ENCODE assay signal across 16 cellular contexts in the genomic region with DNA sequence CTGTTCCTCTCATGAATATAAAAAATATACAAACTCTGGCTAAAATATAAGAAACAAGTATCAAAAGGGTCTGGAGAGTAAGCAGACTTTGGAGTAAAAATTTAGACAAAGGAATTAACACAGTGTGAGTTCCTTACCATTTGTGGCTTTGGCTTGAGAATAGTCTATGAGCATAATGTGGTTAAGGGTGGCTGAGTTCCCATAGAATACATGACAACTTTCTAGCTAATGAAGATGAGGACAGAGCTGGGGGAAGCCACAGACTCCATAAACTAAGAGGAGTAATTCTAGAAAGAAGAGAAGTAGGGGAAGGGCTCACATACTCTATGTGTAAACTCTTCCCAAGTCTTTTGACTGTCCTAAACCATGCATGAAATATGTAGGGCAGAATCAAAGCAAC.
"Had no signal": no experiment of that assay in that cellular context is flagged by ENCODE, and none has a peak within 500 bp of the region (broad histone marks: within the 10 kb centered on the region; RNA-seq: fewer than 3 reads in every experiment).

No MANE protein-coding gene starts in this region.

- H3K4me1 Mint-ChIP-seq: brain, natural killer cell had no signal

- H3K9me3 Mint-ChIP-seq: activated T-helper 1 cell treated with anti-CD3 and anti-CD28 coated beads, Interleukin-12 subunit alpha, Interleukin-12 subunit beta, Interleukin-2, Interleukin-4 antibody, amounts not matched to agents 30 ng/mL and 10 ng/mL and 1 ng/mL, durations not matched to agents 14 hours and 24 hours and 36 hours; natural killer cell had no signal

- H3K4me1 ChIP-seq: prostate gland, right lobe of liver, spleen had no signal

- H3K4me3 ChIP-seq: mucosa of descending colon, prostate gland, right lobe of liver, spleen had no signal

- H3K27me3 ChIP-seq: right lobe of liver, spleen had no signal

- H3K36me3 ChIP-seq: prostate gland, right lobe of liver, spleen had no signal

- H3K27ac ChIP-seq: epithelial cell of prostate, prostate gland, right lobe of liver, spleen had no signal

- H3K4me3 Mint-ChIP-seq: activated T-helper 1 cell treated with anti-CD3 and anti-CD28 coated beads, Interleukin-12 subunit alpha, Interleukin-12 subunit beta, Interleukin-2, Interleukin-4 antibody, amounts not matched to agents 30 ng/mL and 10 ng/mL and 1 ng/mL, durations not matched to agents 14 hours and 24 hours and 36 hours; brain; natural killer cell had no signal

- DNase-seq: activated CD4-positive, alpha-beta T cell treated with anti-CD3 and anti-CD28 coated beads for 48 hours; activated naive CD4-positive, alpha-beta T cell; effector memory CD4-positive, alpha-beta T cell; glutamatergic neuron; mucosa of descending colon; natural killer cell; occipital lobe; right lobe of liver; spleen; stimulated activated CD4-positive, alpha-beta T cell treated with anti-CD3 and anti-CD28 coated beads, Interleukin-2, amount 100 ng/mL, for 24 hours; stimulated activated naive CD4-positive, alpha-beta T cell; trophoblast cell had no signal

- H3K27ac Mint-ChIP-seq: activated T-helper 1 cell treated with anti-CD3 and anti-CD28 coated beads, Interleukin-12 subunit alpha, Interleukin-12 subunit beta, Interleukin-2, Interleukin-4 antibody, amounts not matched to agents 30 ng/mL and 10 ng/mL and 1 ng/mL, durations not matched to agents 14 hours and 24 hours and 36 hours; brain; natural killer cell had no signal

- ATAC-seq: mucosa of descending colon, natural killer cell, right lobe of liver had no signal

- H3K36me3 Mint-ChIP-seq: brain, natural killer cell had no signal

- H3K9me3 ChIP-seq: mucosa of descending colon, prostate gland, right lobe of liver, spleen had no signal
